8 cellular contexts compared by ENCODE assay signal in genomic region chr14:90820958-90821357, GRCh38.
DNase-seq lines count a peak whose midpoint lies in the region; ATAC-seq lines count a peak whose summit lies in the region.
"Had no signal": no experiment of that assay in that cellular context is flagged by ENCODE, and none has a peak within 500 bp of the region (broad histone marks: within the 10 kb centered on the region; RNA-seq: fewer than 3 reads in every experiment).

No MANE protein-coding gene starts in this region.

- peaks cover 0 to 10% of the 10 kb centered on the region in 2 donors for H3K27me3 Mint-ChIP-seq in effector memory CD8-positive, alpha-beta T cell

- H3K4me3 Mint-ChIP-seq in effector memory CD8-positive, alpha-beta T cell = no peak overlapping the region

- peaks cover 0 to 9% of the 10 kb centered on the region in 2 donors for H3K9me3 Mint-ChIP-seq in effector memory CD8-positive, alpha-beta T cell

- in situ Hi-C loops in HAP-1 (cut with MboI; ENCODE audit: low sequenced_read_pairs) = no loop called here

- DNase-seq in activated CD4-positive, alpha-beta T cell treated with anti-CD3 and anti-CD28 coated beads, Interleukin-2, amount 50 U/mL, for 1 hour = peak; percentile 60
- peak; percentile 59 to 65 (median 63) for DNase-seq in effector memory CD8-positive, alpha-beta T cell
- DNase-seq in stimulated activated CD8-positive, alpha-beta memory T cell treated with anti-CD3 and anti-CD28 coated beads, Interleukin-15, amount 100 ng/mL, for 48 hours (ENCODE audit: low read depth in 2 of 2) = peak; percentile 76 to 84
- DNase-seq in NCI-H526 (lab: John Stamatoyannopoulos, UW) (no peak), HAP-1 (ENCODE audit: low spot score in 2 of 2) (no peak)

- H3K27ac Mint-ChIP-seq in effector memory CD8-positive, alpha-beta T cell = peak overlapping the region; percentile 61 to 75

- H3K9me3 ChIP-seq in HAP-1 = 0 out of 2 replicates have a peak, but pooled peaks cover 2% of the 10 kb centered on the region

- no peaks in the 10 kb centered on the region for H3K36me3 ChIP-seq in HAP-1 (replicated peaks)
- H3K36me3 ChIP-seq: Peyer's patch had no signal

- ATAC-seq in GM19351 (IDR thresholded peaks at IDR 0.05; ENCODE audit: unreplicated experiment) (peak; percentile 85), HG03520 (IDR thresholded peaks at IDR 0.05; ENCODE audit: unreplicated experiment) (peak; percentile 67)
- ATAC-seq in effector memory CD8-positive, alpha-beta T cell (replicated peaks) = peak; percentile 98

- H3K36me3 Mint-ChIP-seq in effector memory CD8-positive, alpha-beta T cell (ENCODE audit: insufficient read depth) = peaks cover 11% of the 10 kb centered on the region

- H3K4me3 ChIP-seq in HAP-1 = no peak overlapping the region
- H3K4me3 ChIP-seq: Peyer's patch had no signal

- H3K4me1 ChIP-seq in HAP-1 = no peaks in the 10 kb centered on the region

- H3K27me3 ChIP-seq in HAP-1 (ENCODE audit: low read depth) = no peaks in the 10 kb centered on the region
- H3K27me3 ChIP-seq: Peyer's patch had no signal

- peaks cover 16 to 18% of the 10 kb centered on the region in 2 donors for H3K4me1 Mint-ChIP-seq in effector memory CD8-positive, alpha-beta T cell (ENCODE audit: low read depth in 2 of 2)

Comparison
In these comparisons a context has a peak if more than half of its experiments do, and no peak if none do; other contexts are left out.
1. DNase-seq: peak in activated CD4-positive, alpha-beta T cell treated with anti-CD3 and anti-CD28 coated beads, Interleukin-2, amount 50 U/mL, for 1 hour (single experiment), effector memory CD8-positive, alpha-beta T cell (3 of 3) and stimulated activated CD8-positive, alpha-beta memory T cell treated with anti-CD3 and anti-CD28 coated beads, Interleukin-15, amount 100 ng/mL, for 48 hours (2 of 2); none in NCI-H526 (0 of 2) and HAP-1 (0 of 2).
2. Peak in every context shown above with its lines, with median percentiles within 50 percentile points of each other: ATAC-seq.